Comparison of ENCODE assay signal across 11 cellular contexts in the genomic region with DNA sequence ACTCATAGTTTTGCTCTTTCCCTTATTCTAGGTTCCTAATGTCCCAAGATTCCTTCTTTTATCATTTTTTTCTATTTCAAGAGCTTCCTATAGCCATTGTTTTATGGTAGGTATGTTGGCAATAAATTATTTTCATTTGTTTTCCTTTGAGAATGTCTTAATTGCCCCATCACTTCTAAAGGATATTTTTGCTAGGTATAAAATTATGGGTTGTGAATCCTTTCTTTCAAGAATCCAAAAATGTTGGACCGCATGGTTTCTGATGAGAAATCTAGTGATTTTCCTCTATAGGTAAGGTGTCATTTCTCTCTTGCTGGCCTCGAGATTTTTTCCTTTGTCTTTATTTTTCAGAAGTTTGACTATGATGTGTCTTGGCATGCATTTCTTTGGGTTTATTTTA.
"Had no signal": no experiment of that assay in that cellular context is flagged by ENCODE, and none has a peak within 500 bp of the region (broad histone marks: within the 10 kb centered on the region; RNA-seq: fewer than 3 reads in every experiment).

No MANE protein-coding gene starts in this region.

- DNase-seq: GM23248, GOT3, H7, H9, HCEC 1CT, HFFc6 had no signal

- H2AFZ ChIP-seq: GM23248, GM23338 had no signal

- H3K9ac ChIP-seq: GM23248 had no signal

- H3K27ac Mint-ChIP-seq: GM23338, H9, HFFc6 had no signal

- H3K4me1 Mint-ChIP-seq: GM23338, H9 had no signal

- FAIRE-seq: H1, H54 had no signal

- H3K27ac ChIP-seq: GM23248 had no signal

- H3K4me3 ChIP-seq: GM23248, GM23338, HAP-1 had no signal

- ATAC-seq: GM23338, HCT116 had no signal

- H3K4me2 ChIP-seq: GM23338 had no signal

- H3K36me3 ChIP-seq: HAP-1 had no signal

- H3K4me3 Mint-ChIP-seq: GM23338, H9, HFFc6 had no signal

- H3K4me1 ChIP-seq: HAP-1 had no signal
